8 cellular contexts compared by ENCODE assay signal in genomic region chr2:43773876-43774613, GRCh38. TPM values are rescaled to one million over a fixed set of nuclear protein-coding genes. Genes with fewer than 3 reads are reported as not detected.
DNase-seq lines count a peak whose midpoint lies in the region; ATAC-seq, FAIRE-seq and TF ChIP-seq lines count a peak whose summit lies in the region.

TSS of gene DYNC2LI1 (plus strand) at chr2:43774039. CDS start at chr2:43774139, 100 bp downstream.

- H3K4me1 Mint-ChIP-seq in progenitor cell of endocrine pancreas (ENCODE audit: low read depth) = peaks cover 6% of the 10 kb centered on the region

- peak within 1 kb of the TSS; percentile 90 for H3K27ac ChIP-seq in upper lobe of right lung

- no peak for TF ChIP-seq POLR2A in GM12891 (IDR thresholded peaks at IDR 0.05; ENCODE audit: low read depth, low read length)

- DNase-seq in GM12891 (ENCODE audit: insufficient read length, low spot score) = peak; percentile 73
- peak; percentile 41 for DNase-seq in NCI-H1436 treated with DMSO at 0.1 percent for 48 hours (lab: John Stamatoyannopoulos, UW)
- peak; percentile 18 to 80 (median 55) for DNase-seq in T-helper 1 cell
- peak; percentile 88 for DNase-seq in amniotic epithelial cell (ENCODE audit: low read depth)
- DNase-seq in left cardiac atrium = peak; percentile 87
- peak; percentile 80 for DNase-seq in progenitor cell of endocrine pancreas (ENCODE audit: low spot score, unreplicated experiment)
- DNase-seq in upper lobe of right lung = peak; percentile 95

- peak; percentile 100 for ATAC-seq in HG02798 (IDR thresholded peaks at IDR 0.05; ENCODE audit: poor library complexity, unreplicated experiment)
- peak; percentile 99 for ATAC-seq in left cardiac atrium
- peak; percentile 99 for ATAC-seq in upper lobe of right lung

- peak within 1 kb of the TSS; percentile 99 for H3K27ac Mint-ChIP-seq in progenitor cell of endocrine pancreas

- H3K9me3 ChIP-seq in upper lobe of right lung = no peaks in the 10 kb centered on the region

- H3K36me3 Mint-ChIP-seq in progenitor cell of endocrine pancreas (ENCODE audit: insufficient read depth) = no peaks in the 10 kb centered on the region

- H3K4me3 Mint-ChIP-seq in progenitor cell of endocrine pancreas (ENCODE audit: low read depth) = peak within 1 kb of the TSS; percentile 94

- no peaks in the 10 kb centered on the region for H3K36me3 ChIP-seq in upper lobe of right lung

- intact Hi-C loops in left cardiac atrium (cut with DNase I) = no loop called here
- intact Hi-C loops in upper lobe of right lung (cut with DNase I) = no loop called here

- H3K27me3 ChIP-seq in upper lobe of right lung = no peaks in the 10 kb centered on the region

- no peaks in the 10 kb centered on the region for H3K9me3 Mint-ChIP-seq in progenitor cell of endocrine pancreas (ENCODE audit: low read depth)

- no peaks in the 10 kb centered on the region for H3K4me1 ChIP-seq in upper lobe of right lung

- peak within 1 kb of the TSS; percentile 76 for H3K4me3 ChIP-seq in upper lobe of right lung

- peak; percentile 95 for FAIRE-seq in GM12891 (lab: Jason Lieb, UNC)

- H3K27me3 Mint-ChIP-seq in progenitor cell of endocrine pancreas = no peaks in the 10 kb centered on the region

- no peak for TF ChIP-seq CTCF in progenitor cell of endocrine pancreas (IDR thresholded peaks at IDR 0.05; ENCODE audit: unreplicated experiment)
- no peak for TF ChIP-seq CTCF in upper lobe of right lung (IDR thresholded peaks at IDR 0.05)

TF ChIP-seq in GM12891, 5 proteins besides CTCF, POLR2A, EP300 and RAD21:
- no peak for TF ChIP-seq TAF1 (IDR thresholded peaks at IDR 0.05; ENCODE audit: low read depth, low read length)
- no peak for TF ChIP-seq PAX5 (IDR thresholded peaks at IDR 0.05; ENCODE audit: insufficient read depth, low read length, severe bottlenecking)
- TF ChIP-seq SPI1 (IDR thresholded peaks at IDR 0.05; ENCODE audit: low read depth, low read length) = no peak
- no peak for TF ChIP-seq POLR2AphosphoS5 (IDR thresholded peaks at IDR 0.05; ENCODE audit: low read depth, low read length)
- TF ChIP-seq POU2F2 (IDR thresholded peaks at IDR 0.05; ENCODE audit: low read depth, low read length) = no peak

RNA-seq across cellular contexts. Expression of gene DYNC2LI1, which starts in this region (rescaled TPM):
- polyA plus RNA-seq in GM12891 (2012; ENCODE audit: low read depth, missing spikeins) = 13.7 TPM
- total RNA-seq in left cardiac atrium (10 to 100 TPM in 1 of 2 donors, 1 to 10 TPM in 1; 6.4 to 10.1 TPM), progenitor cell of endocrine pancreas (29.2 and 30.1 TPM in 2 replicates), upper lobe of right lung (22.4 TPM)

Comparison
In these comparisons a context has a peak if more than half of its experiments do, and no peak if none do; other contexts are left out.
1. Peak in every context shown above with its lines: DNase-seq, ATAC-seq, H3K4me3 ChIP-seq and H3K27ac ChIP-seq.
2. DNase-seq: peak in every context shown above with its lines; median percentile 95 in upper lobe of right lung; 88 in amniotic epithelial cell; 87 in left cardiac atrium; 80 in progenitor cell of endocrine pancreas; 73 in GM12891; 55 in T-helper 1 cell; 41 in NCI-H1436 treated with DMSO at 0.1 percent for 48 hours.